Comparison of ENCODE assay signal across 23 cellular contexts in the genomic region with DNA sequence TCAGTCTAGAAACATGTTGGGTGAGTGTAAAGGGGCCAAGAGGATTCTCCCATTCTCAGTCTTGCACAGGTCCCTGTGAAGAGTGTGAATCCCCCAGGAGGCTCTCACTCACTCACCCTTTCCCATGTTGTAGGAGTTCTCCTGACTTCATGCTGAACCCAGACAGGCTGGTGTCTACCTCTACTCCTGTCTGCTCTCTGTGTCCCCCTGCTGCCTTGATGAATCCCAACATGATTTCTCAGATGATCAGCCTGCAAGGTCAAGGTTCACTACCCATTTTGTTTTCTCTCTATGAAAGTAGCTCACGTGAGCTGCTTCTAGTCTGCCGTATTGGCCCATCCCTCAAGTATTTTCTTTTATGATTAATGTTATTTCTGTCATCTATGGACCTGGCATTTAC.
DNase-seq lines count a peak whose midpoint lies in the region; ATAC-seq and TF ChIP-seq lines count a peak whose summit lies in the region.
"Had no signal": no experiment of that assay in that cellular context is flagged by ENCODE, and none has a peak within 500 bp of the region (broad histone marks: within the 10 kb centered on the region; RNA-seq: fewer than 3 reads in every experiment).

No MANE protein-coding gene starts in this region.

- no peak overlapping the region for H3K4ac ChIP-seq in trophoblast cell (ENCODE audit: low read depth, low read length)

- H4K8ac ChIP-seq in trophoblast cell (ENCODE audit: low read depth, low read length) = no peak overlapping the region

- H3K4me3 ChIP-seq in CD8-positive, alpha-beta T cell (ENCODE audit: low read depth, low read length) = no peak overlapping the region
- H3K4me3 ChIP-seq in trophoblast cell (ENCODE audit: low read depth, low read length) = no peak overlapping the region
- H3K4me3 ChIP-seq: BLaER1, SJCRH30 had no signal

- H3K9ac ChIP-seq in trophoblast cell (ENCODE audit: low read length) = no peak overlapping the region
- H3K9ac ChIP-seq: BLaER1, KMS-11 had no signal

- H2BK5ac ChIP-seq in trophoblast cell (ENCODE audit: low read depth, low read length, poor library complexity) = no peak overlapping the region

- no peak overlapping the region for H2AFZ ChIP-seq in trophoblast cell (ENCODE audit: insufficient read depth, low read length, poor library complexity)

- peak in 2 of 10 experiments; percentile 7 for DNase-seq in CD4-positive, alpha-beta T cell
- peak in 1 of 7 experiments; percentile 24 for DNase-seq in CD8-positive, alpha-beta T cell
- DNase-seq in T-cell = peak in 13 of 34 experiments; percentile 1 to 16 (median 4)
- peak in 6 of 10 donors; percentile 10 to 64 (median 17) for DNase-seq in naive thymus-derived CD8-positive, alpha-beta T cell
- no peak for DNase-seq in stimulated activated CD4-positive, alpha-beta T cell treated with anti-CD3 and anti-CD28 coated beads, Interleukin-15, amount 100 ng/mL, for 24 hours
- DNase-seq in inferior parietal cortex (ENCODE audit: extremely low spot score) = no peak
- DNase-seq in trophoblast cell = no peak
- DNase-seq: ACHN, DMS53, EL, GF-D8, IMR-90, MV-4-11, NCI-H1417, NCI-H1694 treated with DMSO at 0.1 percent for 48 hours, NCI-H2081 treated with DMSO at 0.1 percent for 48 hours, NCI-H2171 treated with DMSO at 0.1 percent for 48 hours, NCI-H524 treated with DMSO at 0.1 percent for 48 hours, NCI-H82, OCI-M1, SJCRH30 had no signal

- H3K27ac ChIP-seq in CD4-positive, alpha-beta T cell (ENCODE audit: low read depth, low read length) = no peak overlapping the region
- H3K27ac ChIP-seq in CD8-positive, alpha-beta T cell (ENCODE audit: low read depth, low read length) = no peak overlapping the region
- no peak overlapping the region for H3K27ac ChIP-seq in trophoblast cell (ENCODE audit: low read depth, low read length)
- H3K27ac ChIP-seq: BLaER1, KMS-11, SJCRH30 had no signal

- H2BK12ac ChIP-seq in trophoblast cell (ENCODE audit: low read length) = no peak overlapping the region

- peak overlapping the region; percentile 37 for H3K27ac Mint-ChIP-seq in CD4-positive, alpha-beta T cell
- H3K27ac Mint-ChIP-seq in CD8-positive, alpha-beta T cell = no peak overlapping the region
- H3K27ac Mint-ChIP-seq in T-cell = peak overlapping the region; percentile 29 to 72
- peak overlapping the region in 8 of 10 donors; percentile 8 to 84 (median 62) for H3K27ac Mint-ChIP-seq in naive thymus-derived CD8-positive, alpha-beta T cell

- H4K91ac ChIP-seq in trophoblast cell (ENCODE audit: low read depth, low read length) = no peak overlapping the region

- H3K4me2 ChIP-seq in trophoblast cell (ENCODE audit: low read length) = no peak overlapping the region
- H3K4me2 ChIP-seq: BLaER1, KMS-11 had no signal

- POLR2A ChIA-PET in CD4-positive, alpha-beta T cell (lab: Charles Lee) = interaction anchor here (0.8 to 2.9 kb wide), 2 partner anchors 48 to 185 kb away, joined by 3 to 22 read pairs; no protein-coding TSS in a partner anchor
- POLR2A ChIA-PET in CD8-positive, alpha-beta T cell (lab: Charles Lee) = interaction anchor here (0.9 to 1.3 kb wide), 2 partner anchors 47 kb away, joined by 3 to 7 read pairs; no protein-coding TSS in a partner anchor
- POLR2A ChIA-PET in T-cell (lab: Charles Lee) = interaction anchor here in 1 of 2 donors (0.6 kb wide), 1 partner anchor 211 kb away, joined by 3 read pairs; no protein-coding TSS in a partner anchor
- POLR2A ChIA-PET in naive thymus-derived CD8-positive, alpha-beta T cell (lab: Charles Lee) = interaction anchor here (1.5 to 2.7 kb wide), 2 partner anchors 43 to 48 kb away, joined by 8 to 10 read pairs; no protein-coding TSS in a partner anchor

- WGBS in trophoblast cell (ENCODE audit: extremely low coverage, insufficient coverage, insufficient read length) = no CpG with 5 or more reads among the region's 2 CpGs

- H3K4me3 Mint-ChIP-seq in CD4-positive, alpha-beta T cell = peak overlapping the region; percentile 2
- no peak overlapping the region for H3K4me3 Mint-ChIP-seq in CD8-positive, alpha-beta T cell
- H3K4me3 Mint-ChIP-seq in T-cell = peak overlapping the region in 1 of 3 donors; percentile 23
- H3K4me3 Mint-ChIP-seq in naive thymus-derived CD8-positive, alpha-beta T cell = peak overlapping the region in 7 of 10 donors; percentile 0 to 68 (median 27)

- H2AK5ac ChIP-seq in trophoblast cell (ENCODE audit: low read length) = no peak overlapping the region

- no peak overlapping the region for H4K12ac ChIP-seq in trophoblast cell (ENCODE audit: low read depth, low read length)

- ATAC-seq in CD4-positive, alpha-beta T cell (ENCODE audit: poor library complexity) = peak; percentile 72
- peak; percentile 62 for ATAC-seq in CD8-positive, alpha-beta T cell
- ATAC-seq in T-cell (replicated peaks in 1 of 4) = peak in 3 of 4 experiments; percentile 50 to 61 (median 61)
- ATAC-seq in naive thymus-derived CD8-positive, alpha-beta T cell = peak; percentile 66 to 71

- peak; percentile 22 for TF ChIP-seq CTCF in CD4-positive, alpha-beta T cell (IDR thresholded peaks at IDR 0.05)
- TF ChIP-seq CTCF in CD8-positive, alpha-beta T cell (IDR thresholded peaks at IDR 0.05) = no peak

- no peaks in the 10 kb centered on the region for H3K79me2 ChIP-seq in trophoblast cell (ENCODE audit: control insufficient read depth, insufficient read depth, low read length, poor library complexity)

- H3K27me3 ChIP-seq in CD4-positive, alpha-beta T cell (ENCODE audit: control insufficient read depth, insufficient read depth, low read length) = no peaks in the 10 kb centered on the region
- no peaks in the 10 kb centered on the region for H3K27me3 ChIP-seq in CD8-positive, alpha-beta T cell (ENCODE audit: insufficient read depth, low read length)
- no peaks in the 10 kb centered on the region for H3K27me3 ChIP-seq in trophoblast cell (ENCODE audit: insufficient read depth, low read length)
- H3K27me3 ChIP-seq: BLaER1, SJCRH30 had no signal

- peaks cover 25% of the 10 kb centered on the region for H3K4me1 ChIP-seq in CD8-positive, alpha-beta T cell (ENCODE audit: insufficient read depth, low read length)
- H3K4me1 ChIP-seq in trophoblast cell (ENCODE audit: control insufficient read depth in 1 of 2, insufficient read depth in 2 of 2, low read length in 2 of 2) = no peaks in the 10 kb centered on the region
- H3K4me1 ChIP-seq: BLaER1, SJCRH30 had no signal

- no peak overlapping the region for H3K23ac ChIP-seq in trophoblast cell (ENCODE audit: low read length)

- peaks cover 11% of the 10 kb centered on the region for H3K9me3 ChIP-seq in CD4-positive, alpha-beta T cell (ENCODE audit: control insufficient read depth, low read length)
- H3K9me3 ChIP-seq in CD8-positive, alpha-beta T cell (ENCODE audit: low read length) = peaks cover 4% of the 10 kb centered on the region
- H3K9me3 ChIP-seq in trophoblast cell (ENCODE audit: insufficient read depth, low read depth, low read length) = no peaks in the 10 kb centered on the region
- H3K9me3 ChIP-seq: SJCRH30 had no signal

- no peaks in the 10 kb centered on the region for H3K36me3 Mint-ChIP-seq in CD4-positive, alpha-beta T cell (ENCODE audit: low read depth)
- H3K36me3 Mint-ChIP-seq in CD8-positive, alpha-beta T cell = peaks cover 7% of the 10 kb centered on the region
- peaks cover 9% of the 10 kb centered on the region for H3K36me3 Mint-ChIP-seq in T-cell
- H3K36me3 Mint-ChIP-seq in naive thymus-derived CD8-positive, alpha-beta T cell = peaks cover 0 to 24% (median 8%) of the 10 kb centered on the region in 3 donors

- peaks cover 11% of the 10 kb centered on the region for H3K9me3 Mint-ChIP-seq in CD4-positive, alpha-beta T cell
- H3K9me3 Mint-ChIP-seq in CD8-positive, alpha-beta T cell = peaks cover 13% of the 10 kb centered on the region
- H3K9me3 Mint-ChIP-seq in T-cell = peaks cover 9 to 23% (median 15%) of the 10 kb centered on the region in 3 donors
- peaks cover 6 to 31% (median 14%) of the 10 kb centered on the region in 9 donors for H3K9me3 Mint-ChIP-seq in naive thymus-derived CD8-positive, alpha-beta T cell

- no peaks in the 10 kb centered on the region for H3K27me3 Mint-ChIP-seq in CD4-positive, alpha-beta T cell
- no peaks in the 10 kb centered on the region for H3K27me3 Mint-ChIP-seq in CD8-positive, alpha-beta T cell (ENCODE audit: low read depth)
- no peaks in the 10 kb centered on the region for H3K27me3 Mint-ChIP-seq in T-cell
- no peaks in the 10 kb centered on the region for H3K27me3 Mint-ChIP-seq in naive thymus-derived CD8-positive, alpha-beta T cell

- no peak overlapping the region for H2BK120ac ChIP-seq in trophoblast cell (ENCODE audit: insufficient read depth, low read length, poor library complexity)

- no peak overlapping the region for H3K18ac ChIP-seq in trophoblast cell (ENCODE audit: low read length)

- CTCF ChIA-PET in CD4-positive, alpha-beta T cell (lab: Charles Lee) = interaction anchor here (1.3 to 1.4 kb wide), 2 partner anchors 23 to 47 kb away, joined by 3 to 5 read pairs; no protein-coding TSS in a partner anchor
- CTCF ChIA-PET in CD8-positive, alpha-beta T cell (lab: Charles Lee) = interaction anchor here (0.5 to 4.2 kb wide), 11 partner anchors 13 to 86 kb away, joined by 3 to 22 read pairs (median 5); no protein-coding TSS in a partner anchor
- CTCF ChIA-PET in T-cell (lab: Charles Lee) = interaction anchor here (0.7 to 2.9 kb wide), 4 partner anchors 48 to 71 kb away, joined by 3 to 11 read pairs (median 4); no protein-coding TSS in a partner anchor

- peaks cover 54% of the 10 kb centered on the region for H3K4me1 Mint-ChIP-seq in CD4-positive, alpha-beta T cell (ENCODE audit: low read depth)
- peaks cover 45% of the 10 kb centered on the region for H3K4me1 Mint-ChIP-seq in CD8-positive, alpha-beta T cell (ENCODE audit: low read depth)
- peaks cover 39 to 49% (median 42%) of the 10 kb centered on the region in 3 donors for H3K4me1 Mint-ChIP-seq in T-cell
- H3K4me1 Mint-ChIP-seq in naive thymus-derived CD8-positive, alpha-beta T cell = peaks cover 18 to 47% (median 43%) of the 10 kb centered on the region in 4 donors

- no peaks in the 10 kb centered on the region for H3K36me3 ChIP-seq in CD8-positive, alpha-beta T cell (ENCODE audit: insufficient read depth, low read length)
- no peaks in the 10 kb centered on the region for H3K36me3 ChIP-seq in trophoblast cell (ENCODE audit: control insufficient read depth in 1 of 2, insufficient read depth in 2 of 2, low read length in 2 of 2)
- H3K36me3 ChIP-seq: BLaER1, SJCRH30 had no signal

- H3K14ac ChIP-seq in trophoblast cell (ENCODE audit: low read length) = no peak overlapping the region

- no peaks in the 10 kb centered on the region for H3K79me1 ChIP-seq in trophoblast cell (ENCODE audit: low read length)

- intact Hi-C loops in CD4-positive, alpha-beta T cell (cut with DNase I, micrococcal nuclease) = loop anchor here (2.0 to 5.0 kb wide), 2 partner anchors 49 to 56 kb away; no protein-coding TSS in a partner anchor
- intact Hi-C loops in CD8-positive, alpha-beta T cell (cut with DNase I, micrococcal nuclease) = loop anchor here (1.0 to 2.0 kb wide), 3 partner anchors 47 to 56 kb away; no protein-coding TSS in a partner anchor

Comparison
In these comparisons a context has a peak if more than half of its experiments do, and no peak if none do; other contexts are left out.
1. DNase-seq: peak in naive thymus-derived CD8-positive, alpha-beta T cell (6 of 10); none in stimulated activated CD4-positive, alpha-beta T cell treated with anti-CD3 and anti-CD28 coated beads, Interleukin-15, amount 100 ng/mL, for 24 hours (single experiment), inferior parietal cortex (single experiment) and trophoblast cell (0 of 2).
2. Peak in every context shown above with its lines, with median percentiles within 50 percentile points of each other: ATAC-seq.